ENCODE assay signal across 1 cellular context in genomic region chr10:32049113-32049512, GRCh38.
TF ChIP-seq lines count a peak whose summit lies in the region.

No MANE protein-coding gene starts in this region.

TF ChIP-seq in IMR-90, 13 proteins besides CTCF, POLR2A, EP300 and RAD21 (continued from another document):
- TF ChIP-seq ELK1 (IDR thresholded peaks at IDR 0.05; ENCODE audit: borderline replicate concordance, low read depth, low read length) = no peak
- TF ChIP-seq MAZ (IDR thresholded peaks at IDR 0.05; ENCODE audit: borderline replicate concordance, low read depth, low read length) = no peak
- no peak for TF ChIP-seq MXI1 (IDR thresholded peaks at IDR 0.05; ENCODE audit: borderline replicate concordance, low read depth, low read length)
- TF ChIP-seq CEBPB (IDR thresholded peaks at IDR 0.05; ENCODE audit: low read depth, low read length) = no peak
